13 cellular contexts compared by ENCODE assay signal in genomic region chr9:94173632-94174031, GRCh38.
DNase-seq lines count a peak whose midpoint lies in the region; ATAC-seq and TF ChIP-seq lines count a peak whose summit lies in the region.
"Had no signal": no experiment of that assay in that cellular context is flagged by ENCODE, and none has a peak within 500 bp of the region (broad histone marks: within the 10 kb centered on the region; RNA-seq: fewer than 3 reads in every experiment).

No MANE protein-coding gene starts in this region.

- peaks cover 0 to 4% of the 10 kb centered on the region in 2 donors for H3K36me3 ChIP-seq in aorta (ENCODE audit: control insufficient read depth in 1 of 2, insufficient read depth in 2 of 2, low read length in 1 of 2)

- peak overlapping the region; percentile 98 for H3K27ac Mint-ChIP-seq in CD4-positive, alpha-beta T cell
- H3K27ac Mint-ChIP-seq in activated CD4-positive, alpha-beta memory T cell treated with anti-CD3 and anti-CD28 coated beads, Interleukin-2, amount 10 ng/mL, durations not matched to agents 7 days and 5 days = peak overlapping the region; percentile 75
- peak overlapping the region; percentile 40 for H3K27ac Mint-ChIP-seq in osteocyte (ENCODE audit: unreplicated experiment)

- 51 to 58% methylated on average over 3 of the region's 3 CpGs for WGBS in aorta, 2 donors

- intact Hi-C loops in CD4-positive, alpha-beta T cell (cut with DNase I, micrococcal nuclease) = no loop called here
- intact Hi-C loops in aorta (cut with DNase I) = no loop called here

- H3K4me1 Mint-ChIP-seq in CD4-positive, alpha-beta T cell (ENCODE audit: low read depth) = peaks cover 87% of the 10 kb centered on the region
- peaks cover 79% of the 10 kb centered on the region for H3K4me1 Mint-ChIP-seq in activated CD4-positive, alpha-beta memory T cell treated with anti-CD3 and anti-CD28 coated beads, Interleukin-2, amount 10 ng/mL, durations not matched to agents 7 days and 5 days
- H3K4me1 Mint-ChIP-seq in osteocyte (ENCODE audit: unreplicated experiment) = peaks cover 79% of the 10 kb centered on the region

- ATAC-seq in CD4-positive, alpha-beta T cell (ENCODE audit: poor library complexity) = no peak
- ATAC-seq in GM18907 (IDR thresholded peaks at IDR 0.05; ENCODE audit: unreplicated experiment) = peak; percentile 36
- no peak for ATAC-seq in aorta (ENCODE audit: low FRiP score)
- ATAC-seq: body of pancreas, HCT116 had no signal

- no peaks in the 10 kb centered on the region for H3K27me3 Mint-ChIP-seq in CD4-positive, alpha-beta T cell
- H3K27me3 Mint-ChIP-seq in activated CD4-positive, alpha-beta memory T cell treated with anti-CD3 and anti-CD28 coated beads, Interleukin-2, amount 10 ng/mL, durations not matched to agents 7 days and 5 days = no peaks in the 10 kb centered on the region
- no peaks in the 10 kb centered on the region for H3K27me3 Mint-ChIP-seq in osteocyte (ENCODE audit: unreplicated experiment)

- peaks cover 9% of the 10 kb centered on the region in 2 donors for H3K4me1 ChIP-seq in aorta (ENCODE audit: control insufficient read depth in 1 of 2, insufficient read depth in 2 of 2, low read length in 2 of 2)

- no peaks in the 10 kb centered on the region for H3K9me3 Mint-ChIP-seq in CD4-positive, alpha-beta T cell
- no peaks in the 10 kb centered on the region for H3K9me3 Mint-ChIP-seq in activated CD4-positive, alpha-beta memory T cell treated with anti-CD3 and anti-CD28 coated beads, Interleukin-2, amount 10 ng/mL, durations not matched to agents 7 days and 5 days
- no peaks in the 10 kb centered on the region for H3K9me3 Mint-ChIP-seq in osteocyte (ENCODE audit: unreplicated experiment)

- peak overlapping the region; percentile 31 for H3K4me3 Mint-ChIP-seq in CD4-positive, alpha-beta T cell
- H3K4me3 Mint-ChIP-seq in activated CD4-positive, alpha-beta memory T cell treated with anti-CD3 and anti-CD28 coated beads, Interleukin-2, amount 10 ng/mL, durations not matched to agents 7 days and 5 days = peak overlapping the region; percentile 3
- H3K4me3 Mint-ChIP-seq in osteocyte (ENCODE audit: unreplicated experiment) = peak overlapping the region; percentile 26

- POLR2A ChIA-PET in CD4-positive, alpha-beta T cell (lab: Charles Lee) = interaction anchor here (1.1 kb wide), 1 partner anchor 8 kb away, joined by 8 read pairs; no protein-coding TSS in a partner anchor
- POLR2A ChIA-PET in activated CD4-positive, alpha-beta memory T cell treated with anti-CD3 and anti-CD28 coated beads, Interleukin-2, amount 10 ng/mL, durations not matched to agents 7 days and 5 days (lab: Charles Lee) = interaction anchor here (1.3 to 2.0 kb wide), 3 partner anchors 7 to 9 kb away, joined by 3 to 7 read pairs (median 5); no protein-coding TSS in a partner anchor

- no peaks in the 10 kb centered on the region for H3K9me3 ChIP-seq in CD4-positive, alpha-beta T cell (ENCODE audit: control insufficient read depth, low read length)
- no peaks in the 10 kb centered on the region for H3K9me3 ChIP-seq in aorta (ENCODE audit: control insufficient read depth, low read length)
- H3K9me3 ChIP-seq: body of pancreas had no signal

- H3K4me3 ChIP-seq in aorta (ENCODE audit: low read length in 2 of 2) = no peak overlapping the region
- H3K4me3 ChIP-seq: body of pancreas had no signal

- CTCF ChIA-PET in CD4-positive, alpha-beta T cell (lab: Charles Lee) = interaction anchor here (3.1 kb wide), 1 partner anchor 40 kb away, joined by 7 read pairs; no protein-coding TSS in a partner anchor
- CTCF ChIA-PET in activated CD4-positive, alpha-beta memory T cell treated with anti-CD3 and anti-CD28 coated beads, Interleukin-2, amount 10 ng/mL, durations not matched to agents 7 days and 5 days (lab: Charles Lee) = interaction anchor here (1.2 to 1.5 kb wide), 2 partner anchors 9 to 108 kb away, joined by 3 to 4 read pairs; no protein-coding TSS in a partner anchor

- no peak for DNase-seq in CD4-positive, alpha-beta T cell
- DNase-seq in activated CD4-positive, alpha-beta memory T cell treated with anti-CD3 and anti-CD28 coated beads, Interleukin-2, amount 10 ng/mL, durations not matched to agents 7 days and 5 days = peak; percentile 27
- DNase-seq in osteocyte (ENCODE audit: extremely low spot score, unreplicated experiment) = no peak
- DNase-seq in ecto neural progenitor cell (ENCODE audit: low spot score) = no peak
- DNase-seq in iPS-NIHi7 (ENCODE audit: extremely low spot score) = no peak
- no peak for DNase-seq in DMS 273 (lab: John Stamatoyannopoulos, UW; ENCODE audit: unreplicated experiment)
- DNase-seq in aorta = no peak
- DNase-seq: body of pancreas, DMS79, NCI-H187, posterior cingulate gyrus had no signal

- TF ChIP-seq CTCF in CD4-positive, alpha-beta T cell (IDR thresholded peaks at IDR 0.05) = no peak
- no peak for TF ChIP-seq CTCF in osteocyte (IDR thresholded peaks at IDR 0.05)

- H3K36me3 Mint-ChIP-seq in CD4-positive, alpha-beta T cell (ENCODE audit: low read depth) = peaks cover 70% of the 10 kb centered on the region
- peaks cover 61% of the 10 kb centered on the region for H3K36me3 Mint-ChIP-seq in activated CD4-positive, alpha-beta memory T cell treated with anti-CD3 and anti-CD28 coated beads, Interleukin-2, amount 10 ng/mL, durations not matched to agents 7 days and 5 days (ENCODE audit: low read depth)
- H3K36me3 Mint-ChIP-seq in osteocyte (ENCODE audit: unreplicated experiment) = peaks cover 40% of the 10 kb centered on the region

- H3K27me3 ChIP-seq in CD4-positive, alpha-beta T cell (ENCODE audit: control insufficient read depth, insufficient read depth, low read length) = no peaks in the 10 kb centered on the region
- no peaks in the 10 kb centered on the region for H3K27me3 ChIP-seq in aorta (ENCODE audit: control insufficient read depth in 1 of 2, insufficient read depth in 2 of 2, low read length in 1 of 2)
- H3K27me3 ChIP-seq: body of pancreas had no signal

- peak overlapping the region; percentile 21 for H3K27ac ChIP-seq in CD4-positive, alpha-beta T cell (ENCODE audit: low read depth, low read length)
- no peak overlapping the region for H3K27ac ChIP-seq in aorta (ENCODE audit: low read depth in 1 of 2, low read length in 2 of 2)
- H3K27ac ChIP-seq: body of pancreas had no signal

Comparison
In these comparisons a context has a peak if more than half of its experiments do, and no peak if none do; other contexts are left out.
1. H3K27ac Mint-ChIP-seq: peak in every context shown above with its lines; median percentile 98 in CD4-positive, alpha-beta T cell; 75 in activated CD4-positive, alpha-beta memory T cell treated with anti-CD3 and anti-CD28 coated beads, Interleukin-2, amount 10 ng/mL, durations not matched to agents 7 days and 5 days; 40 in osteocyte.